ENCODE assay signal across 10 cellular contexts in genomic region chr2:138267161-138267901, GRCh38.
DNase-seq lines count a peak whose midpoint lies in the region; ATAC-seq and TF ChIP-seq lines count a peak whose summit lies in the region.
"Had no signal": no experiment of that assay in that cellular context is flagged by ENCODE, and none has a peak within 500 bp of the region (broad histone marks: within the 10 kb centered on the region; RNA-seq: fewer than 3 reads in every experiment).

No MANE protein-coding gene starts in this region.

- H3K27ac Mint-ChIP-seq in CD14-positive monocyte = no peak overlapping the region
- no peak overlapping the region for H3K27ac Mint-ChIP-seq in activated CD4-positive, alpha-beta T cell treated with anti-CD3 and anti-CD28 coated beads, Interleukin-2, amount 10 ng/mL, durations not matched to agents 24 days and 14 days

- H3K27me3 Mint-ChIP-seq in CD14-positive monocyte (ENCODE audit: low read depth in 3 of 3) = no peaks in the 10 kb centered on the region
- H3K27me3 Mint-ChIP-seq in activated CD4-positive, alpha-beta T cell treated with anti-CD3 and anti-CD28 coated beads, Interleukin-2, amount 10 ng/mL, durations not matched to agents 24 days and 14 days = no peaks in the 10 kb centered on the region

- TF ChIP-seq CTCF in fibroblast of villous mesenchyme (IDR thresholded peaks at IDR 0.05; ENCODE audit: insufficient read depth, low read depth, low read length) (no peak), CD14-positive monocyte (IDR thresholded peaks at IDR 0.05) (no peak)

- intact Hi-C loops in CD14-positive monocyte (cut with micrococcal nuclease) = no loop called here
- intact Hi-C loops in activated CD4-positive, alpha-beta T cell treated with anti-CD3 and anti-CD28 coated beads, Interleukin-2, amount 10 ng/mL, durations not matched to agents 24 days and 14 days (cut with micrococcal nuclease) = no loop called here

- ATAC-seq in GM21529 (IDR thresholded peaks at IDR 0.05; ENCODE audit: unreplicated experiment) (peak; percentile 69), HG03565 (IDR thresholded peaks at IDR 0.05; ENCODE audit: unreplicated experiment) (peak; percentile 88)

- no peak overlapping the region for H3K4me3 ChIP-seq in fibroblast of villous mesenchyme (ENCODE audit: low read depth, low read length)

- H3K4me3 Mint-ChIP-seq in CD14-positive monocyte = no peak overlapping the region
- H3K4me3 Mint-ChIP-seq in activated CD4-positive, alpha-beta T cell treated with anti-CD3 and anti-CD28 coated beads, Interleukin-2, amount 10 ng/mL, durations not matched to agents 24 days and 14 days = no peak overlapping the region

- H3K9me3 Mint-ChIP-seq in CD14-positive monocyte = peaks cover 5 to 18% (median 15%) of the 10 kb centered on the region in 7 donors
- H3K9me3 Mint-ChIP-seq in activated CD4-positive, alpha-beta T cell treated with anti-CD3 and anti-CD28 coated beads, Interleukin-2, amount 10 ng/mL, durations not matched to agents 24 days and 14 days = peaks cover 4% of the 10 kb centered on the region

- DNase-seq in EH (ENCODE audit: low read depth) (peak; percentile 88), fibroblast of villous mesenchyme (ENCODE audit: low read depth) (peak; percentile 63), CD14-positive monocyte (ENCODE audit: low spot score) (no peak), nucleus accumbens (lab: John Stamatoyannopoulos, UW) (no peak), NCI-H1417 treated with DMSO at 0.1 percent for 48 hours (lab: John Stamatoyannopoulos, UW) (no peak)
- no peak for DNase-seq in activated CD4-positive, alpha-beta T cell treated with anti-CD3 and anti-CD28 coated beads, Interleukin-2, amount 10 ng/mL, durations not matched to agents 24 days and 14 days
- DNase-seq: activated T-cell treated with anti-CD3 and anti-CD28 coated beads for 4 hours, NCI-H187 had no signal

- no peaks in the 10 kb centered on the region for H3K4me1 Mint-ChIP-seq in CD14-positive monocyte
- no peaks in the 10 kb centered on the region for H3K4me1 Mint-ChIP-seq in activated CD4-positive, alpha-beta T cell treated with anti-CD3 and anti-CD28 coated beads, Interleukin-2, amount 10 ng/mL, durations not matched to agents 24 days and 14 days

- no peaks in the 10 kb centered on the region for H3K36me3 Mint-ChIP-seq in CD14-positive monocyte
- H3K36me3 Mint-ChIP-seq in activated CD4-positive, alpha-beta T cell treated with anti-CD3 and anti-CD28 coated beads, Interleukin-2, amount 10 ng/mL, durations not matched to agents 24 days and 14 days (ENCODE audit: low read depth) = no peaks in the 10 kb centered on the region

Comparison
In these comparisons a context has a peak if more than half of its experiments do, and no peak if none do; other contexts are left out.
1. DNase-seq: peak in EH (single experiment) and fibroblast of villous mesenchyme (single experiment); none in CD14-positive monocyte (single experiment), nucleus accumbens (0 of 56), NCI-H1417 treated with DMSO at 0.1 percent for 48 hours (single experiment) and activated CD4-positive, alpha-beta T cell treated with anti-CD3 and anti-CD28 coated beads, Interleukin-2, amount 10 ng/mL, durations not matched to agents 24 days and 14 days (single experiment).